Comparison of ENCODE assay signal across 32 cellular contexts in genomic region chr17:7732981-7733557, GRCh38. TPM values are rescaled to one million over a fixed set of nuclear protein-coding genes. Genes with fewer than 3 reads are reported as not detected.
"Had no signal": no experiment of that assay in that cellular context is flagged by ENCODE, and none has a peak within 500 bp of the region (broad histone marks: within the 10 kb centered on the region; RNA-seq: fewer than 3 reads in every experiment).

No MANE protein-coding gene starts in this region.

- H3K4me1 Mint-ChIP-seq: activated naive CD4-positive, alpha-beta T cell treated with anti-CD3 and anti-CD28 coated beads, Interleukin-2, amount 10 ng/mL, durations not matched to agents 7 days and 5 days; activated naive CD8-positive, alpha-beta T cell treated with anti-CD3 and anti-CD28 coated beads, Interleukin-2, amount 10 ng/mL, durations not matched to agents 7 days and 5 days had no signal

- ATAC-seq: activated CD4-positive, CD25-positive, alpha-beta regulatory T cell treated with anti-CD3 and anti-CD28 coated beads, Interleukin-2, amount 50 U/mL, for 24 hours; activated CD8-positive, alpha-beta T cell treated with anti-CD3 and anti-CD28 coated beads for 36 hours; activated naive CD4-positive, alpha-beta T cell treated with anti-CD3 and anti-CD28 coated beads, Interleukin-2, amount 50 U/mL, for 72 hours; gastroesophageal sphincter; T-helper 17 cell had no signal

- H3K4me3 Mint-ChIP-seq: activated B cell treated with CpG ODN at 0.5 μM for 24 hours; activated CD8-positive, alpha-beta T cell treated with anti-CD3 and anti-CD28 coated beads for 36 hours; activated naive CD4-positive, alpha-beta T cell treated with anti-CD3 and anti-CD28 coated beads, Interleukin-2, amount 10 ng/mL, durations not matched to agents 7 days and 5 days; activated naive CD8-positive, alpha-beta T cell treated with anti-CD3 and anti-CD28 coated beads, Interleukin-2, amount 10 ng/mL, durations not matched to agents 7 days and 5 days; T-helper 17 cell; T-helper 2 cell treated with Interferon-gamma antibody and Interleukin-4, amounts not matched to agents 5 μg/mL and 100 μg/mL, for 36 hours had no signal

- DNase-seq: activated B cell treated with CpG ODN at 0.5 μM for 24 hours; activated CD4-positive, alpha-beta T cell treated with anti-CD3 and anti-CD28 coated beads for 48 hours; activated CD4-positive, alpha-beta T cell treated with anti-CD3 and anti-CD28 coated beads, Interleukin-2, amount 50 U/mL, for 1 hour; activated CD4-positive, alpha-beta T cell treated with anti-CD3 and anti-CD28 coated beads, Interleukin-2, amount 50 U/mL, for 48 hours; activated CD8-positive, alpha-beta memory T cell treated with anti-CD3 and anti-CD28 coated beads for 24 hours; activated CD8-positive, alpha-beta memory T cell treated with anti-CD3 and anti-CD28 coated beads, Interleukin-2, amount 50 U/mL, for 4 hours; activated CD8-positive, alpha-beta T cell treated with anti-CD3 and anti-CD28 coated beads for 36 hours; activated gamma-delta T cell; activated naive CD4-positive, alpha-beta T cell; activated naive CD4-positive, alpha-beta T cell treated with anti-CD3 and anti-CD28 coated beads, Interleukin-2, amount 10 ng/mL, durations not matched to agents 7 days and 5 days; activated naive CD8-positive, alpha-beta T cell treated with anti-CD3 and anti-CD28 coated beads, Interleukin-2, amount 10 ng/mL, durations not matched to agents 7 days and 5 days; activated T-cell treated with anti-CD3 and anti-CD28 coated beads, Interleukin-2, amount 50 U/mL, for 1 hour; activated T-cell treated with anti-CD3 and anti-CD28 coated beads, Interleukin-2, amount 50 U/mL, for 48 hours; brain microvascular endothelial cell; colonic mucosa; effector CD8-positive, alpha-beta T cell; esophagus squamous epithelium; foreskin melanocyte; T-helper 1 cell; T-helper 17 cell; T1000; WERI-Rb-1 had no signal

- H3K9me3 Mint-ChIP-seq: activated B cell treated with CpG ODN at 0.5 μM for 24 hours; activated CD8-positive, alpha-beta T cell treated with anti-CD3 and anti-CD28 coated beads for 36 hours; activated naive CD4-positive, alpha-beta T cell treated with anti-CD3 and anti-CD28 coated beads, Interleukin-2, amount 10 ng/mL, durations not matched to agents 7 days and 5 days; activated naive CD4-positive, alpha-beta T cell treated with anti-CD3 and anti-CD28 coated beads, Interleukin-2, amount 50 U/mL, for 72 hours; activated naive CD8-positive, alpha-beta T cell treated with anti-CD3 and anti-CD28 coated beads, Interleukin-2, amount 10 ng/mL, durations not matched to agents 7 days and 5 days; T-helper 2 cell treated with Interferon-gamma antibody and Interleukin-4, amounts not matched to agents 5 μg/mL and 100 μg/mL, for 36 hours had no signal

- H3K27ac Mint-ChIP-seq: activated B cell treated with CpG ODN at 0.5 μM for 24 hours; activated CD8-positive, alpha-beta T cell treated with anti-CD3 and anti-CD28 coated beads for 36 hours; activated naive CD4-positive, alpha-beta T cell treated with anti-CD3 and anti-CD28 coated beads, Interleukin-2, amount 10 ng/mL, durations not matched to agents 7 days and 5 days; activated naive CD4-positive, alpha-beta T cell treated with anti-CD3 and anti-CD28 coated beads, Interleukin-2, amount 50 U/mL, for 72 hours; activated naive CD8-positive, alpha-beta T cell treated with anti-CD3 and anti-CD28 coated beads, Interleukin-2, amount 10 ng/mL, durations not matched to agents 7 days and 5 days; T-helper 17 cell; T-helper 2 cell treated with Interferon-gamma antibody and Interleukin-4, amounts not matched to agents 5 μg/mL and 100 μg/mL, for 36 hours had no signal

- H3K4me3 ChIP-seq: ascending aorta, colonic mucosa, esophagus squamous epithelium, gastroesophageal sphincter had no signal

- H3K36me3 ChIP-seq: ascending aorta, brain microvascular endothelial cell, colonic mucosa, esophagus squamous epithelium, gastroesophageal sphincter, WERI-Rb-1 had no signal

- H3K36me3 Mint-ChIP-seq: activated naive CD4-positive, alpha-beta T cell treated with anti-CD3 and anti-CD28 coated beads, Interleukin-2, amount 10 ng/mL, durations not matched to agents 7 days and 5 days; activated naive CD4-positive, alpha-beta T cell treated with anti-CD3 and anti-CD28 coated beads, Interleukin-2, amount 50 U/mL, for 72 hours; activated naive CD8-positive, alpha-beta T cell treated with anti-CD3 and anti-CD28 coated beads, Interleukin-2, amount 10 ng/mL, durations not matched to agents 7 days and 5 days had no signal

- H3K9me3 ChIP-seq: ascending aorta, colonic mucosa, esophagus squamous epithelium, gastroesophageal sphincter had no signal

- FAIRE-seq: bronchial epithelial cell, endometrium, endothelial cell of umbilical vein had no signal

- H3K4me1 ChIP-seq: ascending aorta, colonic mucosa, esophagus squamous epithelium, gastroesophageal sphincter had no signal

- H3K27me3 ChIP-seq: ascending aorta, colonic mucosa had no signal

- H3K27ac ChIP-seq: ascending aorta, brain microvascular endothelial cell, colonic mucosa, epithelial cell of prostate, esophagus squamous epithelium, gastroesophageal sphincter, WERI-Rb-1 had no signal

RNA-seq across cellular contexts. Expression of gene DNAH2, which starts 15.5 kb away (rescaled TPM):
- total RNA-seq: activated B cell treated with CpG ODN at 0.5 μM for 24 hours; activated CD8-positive, alpha-beta T cell treated with anti-CD3 and anti-CD28 coated beads for 36 hours; activated naive CD8-positive, alpha-beta T cell treated with anti-CD3 and anti-CD28 coated beads, Interleukin-2, amount 10 ng/mL, durations not matched to agents 7 days and 5 days; glomerular endothelial cell had no signal

RNA-seq across cellular contexts. Expression of gene EFNB3, which starts 28.1 kb away (rescaled TPM):
- total RNA-seq: activated B cell treated with CpG ODN at 0.5 μM for 24 hours; activated CD8-positive, alpha-beta T cell treated with anti-CD3 and anti-CD28 coated beads for 36 hours; activated naive CD4-positive, alpha-beta T cell treated with anti-CD3 and anti-CD28 coated beads, Interleukin-2, amount 50 U/mL, for 72 hours; activated naive CD8-positive, alpha-beta T cell treated with anti-CD3 and anti-CD28 coated beads, Interleukin-2, amount 10 ng/mL, durations not matched to agents 7 days and 5 days; ascending aorta; T-helper 17 cell had no signal
